In the genomic region with DNA sequence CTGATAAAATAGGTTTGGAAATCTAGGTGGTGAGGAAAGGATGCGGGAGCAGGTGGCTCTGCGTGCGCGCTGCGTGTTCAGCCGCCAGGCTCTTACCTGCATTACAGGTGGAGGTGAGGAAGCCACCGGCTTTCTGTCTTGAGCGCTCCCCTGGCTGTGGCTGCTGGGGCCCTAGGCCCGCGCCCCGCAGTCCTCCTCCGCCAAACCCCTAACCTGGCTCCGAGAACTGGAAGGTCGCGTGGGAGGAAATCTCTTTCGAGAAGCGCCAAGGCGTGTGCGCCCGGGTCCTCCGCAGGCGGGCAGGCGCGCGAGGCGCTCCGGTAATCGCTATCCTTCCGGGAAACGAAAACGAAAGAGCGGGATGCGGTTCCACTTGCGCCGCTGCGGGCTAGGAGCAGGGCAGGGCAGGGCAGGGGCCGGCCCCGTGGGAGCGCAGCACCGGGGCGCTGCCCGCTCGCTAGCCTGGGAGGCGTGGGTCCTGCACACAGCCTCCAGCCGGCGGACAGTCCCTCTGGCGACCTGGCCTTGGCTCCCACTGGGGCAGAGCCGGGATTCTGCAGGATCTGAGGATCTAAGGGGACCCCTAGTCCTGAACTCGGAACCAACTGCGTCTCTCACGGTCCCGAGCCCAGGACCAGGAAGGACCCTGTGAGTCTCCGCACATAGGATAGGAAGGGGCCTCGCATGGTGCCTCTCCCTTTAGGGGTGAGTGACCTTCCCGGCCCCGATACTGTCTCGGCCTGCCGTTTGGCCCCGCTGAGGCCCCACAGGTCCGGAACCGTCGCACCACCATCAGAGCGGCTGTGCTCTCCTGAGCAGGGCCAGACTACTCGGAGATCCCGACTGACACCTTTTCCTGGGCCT, we compare ENCODE assay signal across 8 cellular contexts. TPM values are rescaled to one million over a fixed set of nuclear protein-coding genes. Genes with fewer than 3 reads are reported as not detected.
DNase-seq lines count a peak whose midpoint lies in the region; ATAC-seq, FAIRE-seq and TF ChIP-seq lines count a peak whose summit lies in the region.

A gene (minus strand): TSS at position 230 of the 864 bp plus-strand sequence. CDS start 128 bp downstream, at position 102.

- FAIRE-seq in GM12891 (lab: Jason Lieb, UNC) (peak; percentile 61), astrocyte (lab: Jason Lieb, UNC) (no peak)

- peak within 1 kb of the TSS; percentile 5 for H3K27ac Mint-ChIP-seq in astrocyte (ENCODE audit: unreplicated experiment)

- peak within 1 kb of the TSS; percentile 92 for H3K4me3 Mint-ChIP-seq in astrocyte (ENCODE audit: unreplicated experiment)

- peak within 1 kb of the TSS; percentile 93 for H2AFZ ChIP-seq in astrocyte (ENCODE audit: low read depth, low read length)

- POLR2A ChIA-PET in RWPE1 (lab: Yijun Ruan, JAX; ENCODE audit: low non-redundant PET) = interaction anchor here (0.6 kb wide), 1 partner anchor 14 kb away, joined by 5 read pairs; no protein-coding TSS in a partner anchor

- peak; percentile 40 for DNase-seq in GM12891 (ENCODE audit: insufficient read length, low spot score)
- peak; percentile 53 for DNase-seq in RWPE1 (ENCODE audit: low spot score)
- DNase-seq in astrocyte (ENCODE audit: low read depth) = no peak
- DNase-seq in stimulated activated CD4-positive, alpha-beta T cell treated with anti-CD3 and anti-CD28 coated beads, Interleukin-12 subunit alpha, Interleukin-12 subunit beta, amount 100 ng/mL, for 24 hours (ENCODE audit: low read depth in 2 of 2) = peak; percentile 7 to 24
- no peak for DNase-seq in GM19240 (ENCODE audit: insufficient read length, low spot score)
- no peak for DNase-seq in GF-D8 (lab: John Stamatoyannopoulos, UW)

- H3K4me2 ChIP-seq in astrocyte (ENCODE audit: low read length) = peak within 1 kb of the TSS; percentile 90

- CTCF ChIA-PET in RWPE1 (lab: Yijun Ruan, JAX) = interaction anchor here (0.6 kb wide), 2 partner anchors 283 to 330 kb away, joined by 8 to 10 read pairs; no protein-coding TSS in a partner anchor

- peaks cover 28% of the 10 kb centered on the region for H3K27me3 ChIP-seq in astrocyte (ENCODE audit: insufficient read depth, low read length)

- peaks cover 6% of the 10 kb centered on the region for H3K4me1 Mint-ChIP-seq in astrocyte (ENCODE audit: low read depth, unreplicated experiment)

- no peaks in the 10 kb centered on the region for H3K79me2 ChIP-seq in astrocyte (ENCODE audit: insufficient read depth, low read length)

- H3K9me3 ChIP-seq in astrocyte (ENCODE audit: insufficient read depth, low read depth, low read length) (no peaks in the 10 kb centered on the region), iPS-18c (ENCODE audit: control insufficient read depth, insufficient read depth, low read length) (no peaks in the 10 kb centered on the region)

- H3K27ac ChIP-seq in RWPE1 = peak within 1 kb of the TSS; percentile 32
- no peak within 1 kb of the TSS for H3K27ac ChIP-seq in astrocyte (ENCODE audit: low read depth, low read length)

- H3K36me3 Mint-ChIP-seq in astrocyte (ENCODE audit: low read depth, unreplicated experiment) = no peaks in the 10 kb centered on the region

- TF ChIP-seq POLR2A in GM12891 (IDR thresholded peaks at IDR 0.05; ENCODE audit: low read depth, low read length) = no peak

- peak within 1 kb of the TSS; percentile 65 for H3K4me3 ChIP-seq in astrocyte (ENCODE audit: insufficient read depth, low read depth, low read length)
- H3K4me3 ChIP-seq in iPS-18c (ENCODE audit: insufficient read depth, low read depth, low read length) = peak within 1 kb of the TSS; percentile 76

- H3K9me3 Mint-ChIP-seq in astrocyte (ENCODE audit: unreplicated experiment) = peaks cover under 1% of the 10 kb centered on the region

- H4K20me1 ChIP-seq in astrocyte (ENCODE audit: insufficient read depth, low read length) = no peaks in the 10 kb centered on the region

- peak within 1 kb of the TSS; percentile 71 for H3K9ac ChIP-seq in astrocyte (ENCODE audit: low read length)

- H3K4me1 ChIP-seq in astrocyte (ENCODE audit: insufficient read depth, low read length) = peaks cover 12% of the 10 kb centered on the region

- ATAC-seq in GM21619 (IDR thresholded peaks at IDR 0.05; ENCODE audit: unreplicated experiment) = no peak

- H3K27me3 Mint-ChIP-seq in astrocyte (ENCODE audit: low read depth, unreplicated experiment) = peaks cover 40% of the 10 kb centered on the region

- no peaks in the 10 kb centered on the region for H3K36me3 ChIP-seq in astrocyte (ENCODE audit: insufficient read depth, low read length)

- TF ChIP-seq CTCF in RWPE1 (conservative IDR thresholded peaks at IDR 0.05; ENCODE audit: low read depth) = no peak
- no peak for TF ChIP-seq CTCF in astrocyte (IDR thresholded peaks at IDR 0.05; ENCODE audit: insufficient read depth, low read depth, low read length)

TF ChIP-seq in GM12891, 5 proteins besides CTCF, POLR2A, EP300 and RAD21:
- TF ChIP-seq PAX5 (IDR thresholded peaks at IDR 0.05; ENCODE audit: insufficient read depth, low read length, severe bottlenecking) (no peak), SPI1 (IDR thresholded peaks at IDR 0.05; ENCODE audit: low read depth, low read length) (no peak), POLR2AphosphoS5 (IDR thresholded peaks at IDR 0.05; ENCODE audit: low read depth, low read length) (no peak), POU2F2 (IDR thresholded peaks at IDR 0.05; ENCODE audit: low read depth, low read length) (no peak), TAF1 (IDR thresholded peaks at IDR 0.05; ENCODE audit: low read depth, low read length) (no peak)
TF ChIP-seq in GM12891: peak in this region for 0.

RNA-seq across cellular contexts. Expression of the gene that starts here (rescaled TPM):
- polyA plus RNA-seq in GM12891 (2012; ENCODE audit: low read depth, missing spikeins) = 4.7 TPM
- total RNA-seq in astrocyte = 1.9 and 2.4 TPM in 2 replicates

Comparison
In these comparisons a context has a peak if more than half of its experiments do, and no peak if none do; other contexts are left out.
1. DNase-seq: peak in GM12891 (single experiment), RWPE1 (single experiment) and stimulated activated CD4-positive, alpha-beta T cell treated with anti-CD3 and anti-CD28 coated beads, Interleukin-12 subunit alpha, Interleukin-12 subunit beta, amount 100 ng/mL, for 24 hours (2 of 2); none in astrocyte (single experiment), GM19240 (single experiment) and GF-D8 (single experiment).